22 cellular contexts compared by ENCODE assay signal in genomic region chr18:9546468-9546867, GRCh38.
"Had no signal": no experiment of that assay in that cellular context is flagged by ENCODE, and none has a peak within 500 bp of the region (broad histone marks: within the 10 kb centered on the region; RNA-seq: fewer than 3 reads in every experiment).

No MANE protein-coding gene starts in this region.

- H3K27ac ChIP-seq: colonic mucosa, foreskin keratinocyte, left ventricle myocardium inferior, lower lobe of right lung, parathyroid adenoma, prostate gland, right lobe of liver, testis, tibial nerve had no signal

- H3K27me3 ChIP-seq: colonic mucosa, foreskin keratinocyte, right lobe of liver, testis, tibial nerve had no signal

- H3K4me1 ChIP-seq: colonic mucosa, foreskin keratinocyte, left ventricle myocardium inferior, parathyroid adenoma, prostate gland, right lobe of liver, testis, tibial nerve had no signal

- H3K36me3 ChIP-seq: colonic mucosa had no signal

- DNase-seq: colonic mucosa; dermis blood vessel endothelial cell; endodermal cell; erythroblast; foreskin keratinocyte; kidney; left cardiac atrium; left ventricle myocardium inferior; lower lobe of right lung; mesenchymal stem cell; midbrain; occipital lobe; right lobe of liver; stimulated activated CD4-positive, alpha-beta T cell treated with anti-CD3 and anti-CD28 coated beads, Interleukin-4, amount 100 ng/mL, for 1 hour; stimulated activated CD8-positive, alpha-beta memory T cell treated with anti-CD3 and anti-CD28 coated beads, Interleukin-4, amount 100 ng/mL, for 48 hours; stimulated activated naive CD8-positive, alpha-beta T cell treated with anti-CD3 and anti-CD28 coated beads, Interleukin-15, amount 100 ng/mL, for 72 hours; testis had no signal

- H3K9me3 ChIP-seq: colonic mucosa, left ventricle myocardium inferior, lower lobe of right lung, prostate gland, right lobe of liver, testis, tibial nerve had no signal

- H3K9ac ChIP-seq: parathyroid adenoma had no signal

- H3K4me3 ChIP-seq: colonic mucosa, left ventricle myocardium inferior, lower lobe of right lung, prostate gland, right lobe of liver, testis, tibial nerve had no signal

- ATAC-seq: foreskin keratinocyte; left cardiac atrium; natural killer cell treated with Interleukin-12 subunit alpha and Interleukin-12 subunit beta and Interleukin-15 and Interleukin-18, amount 100 ng/mL, for 72 hours; right lobe of liver; stimulated activated memory B cell treated with anti-CD40 and anti-IgM and Interleukin-4, amounts not matched to agents 10 μg/mL and 1 μg/mL and 100 μg/mL, for 72 hours; stimulated activated naive CD8-positive, alpha-beta T cell treated with anti-CD3 and anti-CD28 coated beads, Interleukin-15, amount 100 ng/mL, for 72 hours had no signal

- H2AFZ ChIP-seq: parathyroid adenoma had no signal

- H3K79me2 ChIP-seq: parathyroid adenoma had no signal
